8 cellular contexts compared by ENCODE assay signal in the genomic region with DNA sequence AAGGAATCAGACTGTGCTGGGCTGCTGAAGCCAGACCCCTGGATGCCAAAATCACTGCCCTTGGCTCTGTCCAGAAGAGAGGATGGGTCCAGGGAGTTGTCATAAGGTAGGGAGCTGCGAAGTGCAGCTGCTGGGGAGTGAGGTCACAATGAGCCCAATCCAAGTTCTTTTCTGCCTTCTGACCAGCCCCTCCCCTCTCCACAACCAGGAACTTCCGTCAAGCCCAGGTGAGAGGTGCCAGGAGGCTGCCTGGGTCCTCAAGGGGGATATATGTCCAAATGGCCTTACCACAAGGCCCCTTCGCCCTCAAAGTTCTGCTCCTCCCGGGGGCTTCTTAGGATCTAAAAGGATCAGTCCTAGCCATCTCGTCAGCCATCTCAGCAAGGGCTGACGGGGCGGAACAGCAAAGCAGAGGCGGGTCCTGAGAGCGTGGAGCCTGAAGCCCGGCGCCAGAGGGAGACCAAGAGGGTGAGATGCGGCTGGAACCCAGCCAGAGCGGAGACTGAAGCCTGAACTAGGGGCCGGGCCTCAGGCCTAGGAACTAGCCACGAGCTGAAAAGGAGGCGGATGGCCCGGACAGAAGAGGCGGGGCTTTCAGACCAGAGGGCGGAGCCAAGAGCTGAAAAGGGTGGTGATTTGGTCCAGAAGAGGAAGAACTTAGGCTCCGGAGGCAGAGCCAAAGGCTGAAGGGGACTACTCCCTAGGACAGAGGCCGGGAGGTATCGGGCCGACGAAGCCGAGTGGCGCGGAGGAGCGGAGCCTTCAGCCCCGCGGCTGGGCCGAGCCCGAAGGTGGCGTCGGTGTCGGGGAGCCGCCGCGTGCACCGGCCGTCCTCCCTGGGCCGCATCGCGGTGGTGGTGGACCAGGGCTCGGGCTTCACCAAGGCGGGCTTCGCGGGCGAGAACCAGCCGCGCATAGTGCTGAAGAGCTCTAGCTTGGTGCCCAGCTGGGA. TPM values are rescaled to one million over a fixed set of nuclear protein-coding genes. Genes with fewer than 3 reads are reported as not detected.
DNase-seq lines count a peak whose midpoint lies in the region; ATAC-seq lines count a peak whose summit lies in the region.

A gene (plus strand): TSS at position 651 of the 952 bp plus-strand sequence. CDS start 555 bp downstream, outside the sequence.

- ATAC-seq in HG03045 (IDR thresholded peaks at IDR 0.05; ENCODE audit: unreplicated experiment) = peak; percentile 63

- POLR2A ChIA-PET in activated CD4-positive, alpha-beta T cell treated with anti-CD3 and anti-CD28 coated beads, Interleukin-2, amount 10 ng/mL, durations not matched to agents 7 days and 5 days (lab: Charles Lee) = no interaction called here

- H3K4me1 Mint-ChIP-seq in activated CD4-positive, alpha-beta T cell treated with anti-CD3 and anti-CD28 coated beads, Interleukin-2, amount 10 ng/mL, durations not matched to agents 7 days and 5 days = peaks cover 59% of the 10 kb centered on the region

- peak within 1 kb of the TSS; percentile 86 for H3K4me3 Mint-ChIP-seq in activated CD4-positive, alpha-beta T cell treated with anti-CD3 and anti-CD28 coated beads, Interleukin-2, amount 10 ng/mL, durations not matched to agents 7 days and 5 days

- H3K9me3 Mint-ChIP-seq in activated CD4-positive, alpha-beta T cell treated with anti-CD3 and anti-CD28 coated beads, Interleukin-2, amount 10 ng/mL, durations not matched to agents 7 days and 5 days = no peaks in the 10 kb centered on the region

- CTCF ChIA-PET in activated CD4-positive, alpha-beta T cell treated with anti-CD3 and anti-CD28 coated beads, Interleukin-2, amount 10 ng/mL, durations not matched to agents 7 days and 5 days (lab: Charles Lee) = interaction anchor here (0.7 to 6.9 kb wide), 17 partner anchors 8 to 265 kb away, joined by 3 to 115 read pairs (median 5); a partner anchor contains a TSS

- peak within 1 kb of the TSS; percentile 97 for H3K27ac Mint-ChIP-seq in activated CD4-positive, alpha-beta T cell treated with anti-CD3 and anti-CD28 coated beads, Interleukin-2, amount 10 ng/mL, durations not matched to agents 7 days and 5 days

- no peaks in the 10 kb centered on the region for H3K27me3 ChIP-seq in layer of hippocampus (ENCODE audit: control insufficient read depth, insufficient read depth, low read length)

- peak within 1 kb of the TSS; percentile 79 for H3K27ac ChIP-seq in layer of hippocampus (ENCODE audit: low read depth, low read length)

- peak; percentile 61 for DNase-seq in NK-92 treated with Interleukin-12 subunit alpha and Interleukin-12 subunit beta, amount 100 ng/mL, for 24 hours (lab: John Stamatoyannopoulos, UW)
- DNase-seq in NK-92 (lab: John Stamatoyannopoulos, UW; ENCODE audit: unreplicated experiment) (no peak), NCI-H2196 (lab: John Stamatoyannopoulos, UW; ENCODE audit: unreplicated experiment) (peak; percentile 99), cortex of kidney (lab: John Stamatoyannopoulos, UW) (peak; percentile 27)
- DNase-seq in activated CD4-positive, alpha-beta T cell treated with anti-CD3 and anti-CD28 coated beads, Interleukin-2, amount 10 ng/mL, durations not matched to agents 7 days and 5 days = peak; percentile 78
- DNase-seq in stimulated activated CD4-positive, alpha-beta T cell treated with anti-CD3 and anti-CD28 coated beads, Interleukin-1b, Interleukin-23, amount 100 ng/mL, for 24 hours (ENCODE audit: low read depth in 4 of 4, low spot score in 1 of 4) = peak; percentile 52 to 85 (median 62)

- no peaks in the 10 kb centered on the region for H3K27me3 Mint-ChIP-seq in activated CD4-positive, alpha-beta T cell treated with anti-CD3 and anti-CD28 coated beads, Interleukin-2, amount 10 ng/mL, durations not matched to agents 7 days and 5 days

- peaks cover 23% of the 10 kb centered on the region for H3K36me3 Mint-ChIP-seq in activated CD4-positive, alpha-beta T cell treated with anti-CD3 and anti-CD28 coated beads, Interleukin-2, amount 10 ng/mL, durations not matched to agents 7 days and 5 days (ENCODE audit: low read depth)

RNA-seq across cellular contexts. Expression of the gene that starts here (rescaled TPM):
- total RNA-seq in activated CD4-positive, alpha-beta T cell treated with anti-CD3 and anti-CD28 coated beads, Interleukin-2, amount 10 ng/mL, durations not matched to agents 7 days and 5 days = 1 to 10 TPM; 2.4 to 4.1 TPM
